In genomic region chr10:25556457-25556856, GRCh38 we compare ENCODE assay signal across 15 cellular contexts.
DNase-seq lines count a peak whose midpoint lies in the region; ATAC-seq and TF ChIP-seq lines count a peak whose summit lies in the region.
"Had no signal": no experiment of that assay in that cellular context is flagged by ENCODE, and none has a peak within 500 bp of the region (broad histone marks: within the 10 kb centered on the region; RNA-seq: fewer than 3 reads in every experiment).

No MANE protein-coding gene starts in this region.

- 13 to 15% methylated on average over 5 of the region's 5 CpGs for WGBS in thyroid gland, 2 donors

- intact Hi-C loops in thyroid gland (cut with DNase I) = no loop called here
- intact Hi-C loops in Right ventricle myocardium superior (cut with DNase I) = no loop called here

- no peaks in the 10 kb centered on the region for H3K27me3 ChIP-seq in thyroid gland

- H3K4me1 ChIP-seq in thyroid gland = no peaks in the 10 kb centered on the region

- no peaks in the 10 kb centered on the region for H3K36me3 ChIP-seq in SK-N-MC (ENCODE audit: insufficient read depth, low read length)
- no peaks in the 10 kb centered on the region for H3K36me3 ChIP-seq in thyroid gland

- no peak for TF ChIP-seq POLR2A in thyroid gland (IDR thresholded peaks at IDR 0.05)

- H3K9me3 ChIP-seq in SK-N-MC (ENCODE audit: low read depth, low read length) (no peaks in the 10 kb centered on the region), thyroid gland (no peaks in the 10 kb centered on the region)

- ATAC-seq in Right ventricle myocardium superior (ENCODE audit: poor library complexity) (no peak), GM18520 (IDR thresholded peaks at IDR 0.05; ENCODE audit: unreplicated experiment) (no peak)
- ATAC-seq: activated CD8-positive, alpha-beta T cell treated with anti-CD3 and anti-CD28 coated beads for 36 hours; left ventricle myocardium superior; natural killer cell treated with Interleukin-12 subunit alpha and Interleukin-12 subunit beta and Interleukin-15 and Interleukin-18, amount 100 ng/mL, for 72 hours had no signal

- 0 out of 2 replicates have a peak overlapping the region, but pooled peaks have one; percentile 36 for H3K27ac ChIP-seq in SK-N-MC
- no peak overlapping the region for H3K27ac ChIP-seq in thyroid gland
- H3K27ac ChIP-seq: skin epidermis had no signal

- DNase-seq in HT1080 (ENCODE audit: low read depth) (peak; percentile 98), SK-N-MC (ENCODE audit: low read depth, low spot score) (no peak), fibroblast of the aortic adventitia (ENCODE audit: low read depth) (peak; percentile 68), thyroid gland (peak; percentile 6), GOT3 (lab: John Stamatoyannopoulos, UW) (no peak), Right ventricle myocardium superior (no peak)
- DNase-seq: activated CD8-positive, alpha-beta T cell treated with anti-CD3 and anti-CD28 coated beads for 36 hours; activated gamma-delta T cell; CD4-positive, alpha-beta T cell; hypothalamus; left ventricle myocardium superior; T-helper 9 cell had no signal

- H3K9ac ChIP-seq in SK-N-MC (ENCODE audit: insufficient read length) = no peak overlapping the region

- TF ChIP-seq CTCF in fibroblast of the aortic adventitia (IDR thresholded peaks at IDR 0.05; ENCODE audit: insufficient read depth, low read length) (no peak), thyroid gland (IDR thresholded peaks at IDR 0.05) (no peak)

- H3K4me3 ChIP-seq in SK-N-MC = no peak overlapping the region; the same call in 1 of the 2 replicates
- no peak overlapping the region for H3K4me3 ChIP-seq in fibroblast of the aortic adventitia (ENCODE audit: low read depth, low read length)
- H3K4me3 ChIP-seq in thyroid gland (replicated peaks in 1 of 3) = no peak overlapping the region
- H3K4me3 ChIP-seq: skin epidermis had no signal

Comparison
In these comparisons a context has a peak if more than half of its experiments do, and no peak if none do; other contexts are left out.
1. DNase-seq: peak in HT1080 (single experiment), fibroblast of the aortic adventitia (single experiment) and thyroid gland (2 of 2); none in SK-N-MC (single experiment), GOT3 (single experiment) and Right ventricle myocardium superior (single experiment).